ENCODE assay signal across 12 cellular contexts in the genomic region with DNA sequence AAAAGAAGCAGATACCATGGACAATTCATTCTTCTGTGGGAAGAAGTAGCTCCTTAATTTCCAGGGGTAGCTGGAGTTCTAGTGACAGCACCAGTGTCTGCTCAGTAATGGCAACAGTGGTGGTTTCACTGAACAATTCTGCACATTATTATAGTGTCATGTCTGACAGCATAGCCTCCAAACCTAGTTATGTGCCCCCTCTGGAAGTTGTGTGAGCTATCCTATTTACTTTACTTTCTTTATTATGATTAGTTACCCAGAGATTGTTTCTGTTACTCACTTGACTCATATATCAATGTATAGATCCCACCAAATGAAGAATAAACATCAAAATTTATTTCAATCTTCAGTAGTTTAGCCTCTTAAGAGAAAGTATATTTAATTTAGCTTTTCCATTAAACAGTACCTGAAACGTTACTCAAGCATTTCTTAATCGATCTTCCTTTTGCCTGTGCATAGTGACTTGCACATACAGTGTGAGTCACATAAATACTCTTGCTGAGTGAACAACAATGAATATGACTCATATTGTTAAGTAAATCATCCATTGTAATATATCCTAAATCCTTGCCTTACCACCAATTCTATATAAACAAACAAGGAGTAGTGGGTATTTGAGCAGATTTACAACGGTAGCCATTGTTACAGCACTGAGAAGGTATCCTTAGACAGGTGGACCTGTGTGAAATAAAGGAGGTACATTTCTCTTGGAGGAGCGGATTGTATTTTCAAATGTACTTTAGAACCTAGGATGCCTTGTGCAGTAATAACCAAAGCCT.
DNase-seq lines count a peak whose midpoint lies in the region; ATAC-seq and TF ChIP-seq lines count a peak whose summit lies in the region.
"Had no signal": no experiment of that assay in that cellular context is flagged by ENCODE, and none has a peak within 500 bp of the region (broad histone marks: within the 10 kb centered on the region; RNA-seq: fewer than 3 reads in every experiment).

No MANE protein-coding gene starts in this region.

- no peak for ATAC-seq in activated T-helper 17 cell treated with anti-CD3 and anti-CD28 coated beads, Interleukin-2, amount 50 U/mL, for 72 hours (replicated peaks)

- H3K27ac Mint-ChIP-seq in activated T-helper 17 cell treated with anti-CD3 and anti-CD28 coated beads, Interleukin-2, amount 50 U/mL, for 72 hours = no peak overlapping the region

- H3K9me3 ChIP-seq in adipocyte (ENCODE audit: control insufficient read depth, low read length) (no peaks in the 10 kb centered on the region), tibial artery (no peaks in the 10 kb centered on the region), prostate gland (no peaks in the 10 kb centered on the region)
- H3K9me3 ChIP-seq: ascending aorta had no signal

- H3K4me1 ChIP-seq in adipocyte (ENCODE audit: control insufficient read depth, insufficient read depth, low read length) (peaks cover 42% of the 10 kb centered on the region), tibial artery (peaks cover 0 to 23% (median 20%) of the 10 kb centered on the region in 4 donors), prostate gland (replicated peaks) (no peaks in the 10 kb centered on the region)

- no peak overlapping the region for H3K9ac ChIP-seq in adipocyte (ENCODE audit: low read length)

- H3K27me3 Mint-ChIP-seq in activated T-helper 17 cell treated with anti-CD3 and anti-CD28 coated beads, Interleukin-2, amount 50 U/mL, for 72 hours = no peaks in the 10 kb centered on the region

- no peaks in the 10 kb centered on the region for H3K36me3 ChIP-seq in adipocyte (ENCODE audit: control insufficient read depth, insufficient read depth, low read length, severe bottlenecking)
- no peaks in the 10 kb centered on the region for H3K36me3 ChIP-seq in tibial artery
- no peaks in the 10 kb centered on the region for H3K36me3 ChIP-seq in prostate gland
- H3K36me3 ChIP-seq: ascending aorta had no signal

- H3K36me3 Mint-ChIP-seq in activated T-helper 17 cell treated with anti-CD3 and anti-CD28 coated beads, Interleukin-2, amount 50 U/mL, for 72 hours (ENCODE audit: low read depth) = no peaks in the 10 kb centered on the region

- peaks cover 16% of the 10 kb centered on the region for H3K9me3 Mint-ChIP-seq in activated T-helper 17 cell treated with anti-CD3 and anti-CD28 coated beads, Interleukin-2, amount 50 U/mL, for 72 hours

- TF ChIP-seq CTCF in fibroblast of the aortic adventitia (IDR thresholded peaks at IDR 0.05; ENCODE audit: insufficient read depth, low read length) (no peak), tibial artery (IDR thresholded peaks at IDR 0.05) (no peak), dorsolateral prefrontal cortex (IDR thresholded peaks at IDR 0.05 in 54 of 56, conservative IDR thresholded peaks at IDR 0.05 in 2 of 56; ENCODE audit: low read depth in 1 of 56, partially characterized antibody in 56 of 56) (no peak), prostate gland (IDR thresholded peaks at IDR 0.05) (no peak)

- H3K4me1 Mint-ChIP-seq in activated T-helper 17 cell treated with anti-CD3 and anti-CD28 coated beads, Interleukin-2, amount 50 U/mL, for 72 hours = no peaks in the 10 kb centered on the region

- TF ChIP-seq POLR2A in prostate gland (IDR thresholded peaks at IDR 0.05) = no peak

- H3K27ac ChIP-seq in tibial artery (peak overlapping the region; percentile 61 to 72), dorsolateral prefrontal cortex (no peak overlapping the region), prostate gland (no peak overlapping the region)
- H3K27ac ChIP-seq: 22Rv1 had no signal

- H3K4me3 Mint-ChIP-seq in activated T-helper 17 cell treated with anti-CD3 and anti-CD28 coated beads, Interleukin-2, amount 50 U/mL, for 72 hours = no peak overlapping the region

- H3K4me3 ChIP-seq in adipocyte (ENCODE audit: low read length) (no peak overlapping the region), fibroblast of the aortic adventitia (ENCODE audit: low read depth, low read length) (no peak overlapping the region), tibial artery (no peak overlapping the region), dorsolateral prefrontal cortex (no peak overlapping the region), prostate gland (no peak overlapping the region)

- H3K27me3 ChIP-seq in adipocyte (replicated peaks; ENCODE audit: control insufficient read depth, insufficient read depth, low read length) (no peaks in the 10 kb centered on the region), tibial artery (no peaks in the 10 kb centered on the region), dorsolateral prefrontal cortex (peaks cover 0 to 4% (median 0%) of the 10 kb centered on the region in 45 donors), prostate gland (replicated peaks; ENCODE audit: insufficient read depth) (no peaks in the 10 kb centered on the region)
- H3K27me3 ChIP-seq: ascending aorta had no signal

- 88% methylated on average over 4 of the region's 4 CpGs for WGBS in prostate gland

- peak; percentile 3 for DNase-seq in SIG-M5 treated with dmso at 0.1 percent for 504 hours (lab: John Stamatoyannopoulos, UW; ENCODE audit: unreplicated experiment)
- DNase-seq in SIG-M5 (lab: John Stamatoyannopoulos, UW) = no peak
- DNase-seq in adipocyte (ENCODE audit: low read depth) = peak; percentile 70
- peak; percentile 84 for DNase-seq in fibroblast of the aortic adventitia (ENCODE audit: low read depth)
- no peak for DNase-seq in tibial artery
- no peak for DNase-seq in dorsolateral prefrontal cortex
- no peak for DNase-seq in prostate gland (ENCODE audit: low spot score)
- DNase-seq: DMS153, kidney had no signal

- intact Hi-C loops in tibial artery (cut with DNase I; ENCODE audit: low total_unique reads) (no loop called here), dorsolateral prefrontal cortex (cut with DNase I) (no loop called here), prostate gland (cut with DNase I) (no loop called here)

Comparison
In these comparisons a context has a peak if more than half of its experiments do, and no peak if none do; other contexts are left out.
1. DNase-seq: peak in SIG-M5 treated with dmso at 0.1 percent for 504 hours (single experiment), adipocyte (single experiment) and fibroblast of the aortic adventitia (single experiment); none in SIG-M5 (single experiment), tibial artery (0 of 2), dorsolateral prefrontal cortex (0 of 10) and prostate gland (single experiment).
2. H3K27ac ChIP-seq: peak in tibial artery (2 of 2); none in dorsolateral prefrontal cortex (0 of 59) and prostate gland (0 of 2).